Comparison of ENCODE assay signal across 17 cellular contexts in genomic region chrX:109685656-109686078, GRCh38. TPM values are rescaled to one million over a fixed set of nuclear protein-coding genes. Genes with fewer than 3 reads are reported as not detected.
DNase-seq lines count a peak whose midpoint lies in the region; ATAC-seq and TF ChIP-seq lines count a peak whose summit lies in the region.
"Had no signal": no experiment of that assay in that cellular context is flagged by ENCODE, and none has a peak within 500 bp of the region (broad histone marks: within the 10 kb centered on the region; RNA-seq: fewer than 3 reads in every experiment).

No MANE protein-coding gene starts in this region.

- peak overlapping the region; percentile 73 for H3K27ac Mint-ChIP-seq in activated T-cell treated with anti-CD3 and anti-CD28 coated beads, Interleukin-2, amount 50 U/mL, for 24 hours
- H3K27ac Mint-ChIP-seq in stimulated activated memory B cell treated with anti-CD40 and anti-IgM and Interleukin-4, amounts not matched to agents 10 μg/mL and 1 μg/mL and 100 μg/mL, for 72 hours: peak overlapping the region; percentile 48
- H3K27ac Mint-ChIP-seq: brain had no signal

- H3K27me3 ChIP-seq in right cardiac atrium (ENCODE audit: control insufficient read depth, insufficient read depth): no peaks in the 10 kb centered on the region
- no peaks in the 10 kb centered on the region for H3K27me3 ChIP-seq in Peyer's patch
- H3K27me3 ChIP-seq: neutrophil had no signal

- H3K4me3 ChIP-seq in right cardiac atrium (ENCODE audit: low read length) (no peak overlapping the region), Peyer's patch (no peak overlapping the region)
- H3K4me3 ChIP-seq: BLaER1 treated with 17β-estradiol and CSF1 and Interleukin-3, amounts not matched to agents 10 nM and 100 nM; lung had no signal

- TF ChIP-seq CTCF in Peyer's patch (IDR thresholded peaks at IDR 0.05): no peak

- H3K4me1 ChIP-seq in right cardiac atrium (ENCODE audit: control insufficient read depth, insufficient read depth, low read length): no peaks in the 10 kb centered on the region
- H3K4me1 ChIP-seq in Peyer's patch: no peaks in the 10 kb centered on the region

- H3K36me3 Mint-ChIP-seq in activated T-cell treated with anti-CD3 and anti-CD28 coated beads, Interleukin-2, amount 50 U/mL, for 24 hours (ENCODE audit: low read depth): peaks cover 38% of the 10 kb centered on the region
- peaks cover 9% of the 10 kb centered on the region for H3K36me3 Mint-ChIP-seq in stimulated activated memory B cell treated with anti-CD40 and anti-IgM and Interleukin-4, amounts not matched to agents 10 μg/mL and 1 μg/mL and 100 μg/mL, for 72 hours

- H3K9me3 ChIP-seq in right cardiac atrium (ENCODE audit: control insufficient read depth, low read length): no peaks in the 10 kb centered on the region
- H3K9me3 ChIP-seq in Peyer's patch: no peaks in the 10 kb centered on the region
- H3K9me3 ChIP-seq: BLaER1 treated with 17β-estradiol and CSF1 and Interleukin-3, amounts not matched to agents 10 nM and 100 nM; neutrophil had no signal

- no peak overlapping the region for H3K4me3 Mint-ChIP-seq in activated T-cell treated with anti-CD3 and anti-CD28 coated beads, Interleukin-2, amount 50 U/mL, for 24 hours
- no peak overlapping the region for H3K4me3 Mint-ChIP-seq in stimulated activated memory B cell treated with anti-CD40 and anti-IgM and Interleukin-4, amounts not matched to agents 10 μg/mL and 1 μg/mL and 100 μg/mL, for 72 hours
- H3K4me3 Mint-ChIP-seq: brain; effector memory CD8-positive, alpha-beta T cell had no signal

- H3K27ac ChIP-seq in right cardiac atrium (ENCODE audit: low read length) (no peak overlapping the region), Peyer's patch (no peak overlapping the region)
- H3K27ac ChIP-seq: BLaER1 treated with 17β-estradiol and CSF1 and Interleukin-3, amounts not matched to agents 10 nM and 100 nM; neutrophil had no signal

- no peaks in the 10 kb centered on the region for H3K36me3 ChIP-seq in Peyer's patch

- peak; percentile 80 for ATAC-seq in GM18868 (IDR thresholded peaks at IDR 0.05; ENCODE audit: unreplicated experiment)
- peak; percentile 41 for ATAC-seq in HG03565 (IDR thresholded peaks at IDR 0.05; ENCODE audit: unreplicated experiment)
- peak; percentile 54 for ATAC-seq in stimulated activated memory B cell treated with anti-CD40 and anti-IgM and Interleukin-4, amounts not matched to agents 10 μg/mL and 1 μg/mL and 100 μg/mL, for 72 hours
- ATAC-seq in right cardiac atrium: no peak
- ATAC-seq: effector memory CD8-positive, alpha-beta T cell had no signal

- TF ChIP-seq POLR2A in Peyer's patch (IDR thresholded peaks at IDR 0.05): no peak

- peaks cover 23% of the 10 kb centered on the region for H3K4me1 Mint-ChIP-seq in activated T-cell treated with anti-CD3 and anti-CD28 coated beads, Interleukin-2, amount 50 U/mL, for 24 hours (ENCODE audit: low read depth)
- H3K4me1 Mint-ChIP-seq in stimulated activated memory B cell treated with anti-CD40 and anti-IgM and Interleukin-4, amounts not matched to agents 10 μg/mL and 1 μg/mL and 100 μg/mL, for 72 hours: peaks cover 12% of the 10 kb centered on the region

- DNase-seq in activated T-cell treated with anti-CD3 and anti-CD28 coated beads, Interleukin-2, amount 50 U/mL, for 24 hours: no peak
- DNase-seq in activated T-cell treated with anti-CD3 and anti-CD28 coated beads for 4 hours: no peak
- no peak for DNase-seq in right cardiac atrium
- DNase-seq in Peyer's patch: no peak
- DNase-seq in AG08395 (ENCODE audit: low spot score): no peak
- DNase-seq: effector memory CD8-positive, alpha-beta T cell; kidney; NCI-H1417; NCI-H510A treated with DMSO at 0.1 percent for 48 hours; stimulated activated CD4-positive, alpha-beta T cell treated with anti-CD3 and anti-CD28 coated beads, Interleukin-4, amount 100 ng/mL, for 1 hour had no signal

- H3K9me3 Mint-ChIP-seq in activated T-cell treated with anti-CD3 and anti-CD28 coated beads, Interleukin-2, amount 50 U/mL, for 24 hours: no peaks in the 10 kb centered on the region
- no peaks in the 10 kb centered on the region for H3K9me3 Mint-ChIP-seq in stimulated activated memory B cell treated with anti-CD40 and anti-IgM and Interleukin-4, amounts not matched to agents 10 μg/mL and 1 μg/mL and 100 μg/mL, for 72 hours
- H3K9me3 Mint-ChIP-seq: brain; effector memory CD8-positive, alpha-beta T cell had no signal

- peaks cover 7% of the 10 kb centered on the region for H3K27me3 Mint-ChIP-seq in activated T-cell treated with anti-CD3 and anti-CD28 coated beads, Interleukin-2, amount 50 U/mL, for 24 hours
- no peaks in the 10 kb centered on the region for H3K27me3 Mint-ChIP-seq in stimulated activated memory B cell treated with anti-CD40 and anti-IgM and Interleukin-4, amounts not matched to agents 10 μg/mL and 1 μg/mL and 100 μg/mL, for 72 hours
- H3K27me3 Mint-ChIP-seq: brain; effector memory CD8-positive, alpha-beta T cell had no signal

- intact Hi-C loops in right cardiac atrium (cut with DNase I): no loop called here

- WGBS in right cardiac atrium: 91% methylated on average over 2 of the region's 2 CpGs

RNA-seq across cellular contexts. Expression of gene ACSL4, which starts 47.4 kb away (rescaled TPM):
- total RNA-seq in right cardiac atrium (10 to 100 TPM; 41.8 to 56.1 (median 47.4) TPM), Peyer's patch (10 to 100 TPM; 12.4 to 32.2 (median 17.6) TPM)
- 18.3 TPM for polyA plus RNA-seq in right cardiac atrium

Comparison
In these comparisons a context has a peak if more than half of its experiments do, and no peak if none do; other contexts are left out.
1. ATAC-seq: peak in GM18868 (single experiment), HG03565 (single experiment) and stimulated activated memory B cell treated with anti-CD40 and anti-IgM and Interleukin-4, amounts not matched to agents 10 μg/mL and 1 μg/mL and 100 μg/mL, for 72 hours (single experiment); none in right cardiac atrium (0 of 2).